15 cellular contexts compared by ENCODE assay signal in genomic region chr1:151049458-151049857, GRCh38. TPM values are rescaled to one million over a fixed set of nuclear protein-coding genes. Genes with fewer than 3 reads are reported as not detected.
DNase-seq lines count a peak whose midpoint lies in the region; ATAC-seq and TF ChIP-seq lines count a peak whose summit lies in the region.
"Had no signal": no experiment of that assay in that cellular context is flagged by ENCODE, and none has a peak within 500 bp of the region (broad histone marks: within the 10 kb centered on the region; RNA-seq: fewer than 3 reads in every experiment).

No MANE protein-coding gene starts in this region.

- peaks cover 63% of the 10 kb centered on the region for H3K4me1 ChIP-seq in CD8-positive, alpha-beta memory T cell (ENCODE audit: insufficient read depth, low read length)

- H3K9me3 Mint-ChIP-seq in CD8-positive, alpha-beta memory T cell = peaks cover 0 to 1% (median 0%) of the 10 kb centered on the region in 5 donors
- H3K9me3 Mint-ChIP-seq in activated T-helper 2 cell treated with anti-CD3 and anti-CD28 coated beads, Interferon-gamma antibody, Interleukin-2, Interleukin-4, amounts not matched to agents 10 μg/mL and 5 μg/mL and 100 μg/mL, durations not matched to agents 14 hours and 24 hours and 36 hours = no peaks in the 10 kb centered on the region
- H3K9me3 Mint-ChIP-seq in mesothelial cell of epicardium = no peaks in the 10 kb centered on the region

- H3K36me3 ChIP-seq in CD8-positive, alpha-beta memory T cell (ENCODE audit: insufficient read depth, low read length) = peaks cover 28% of the 10 kb centered on the region

- H3K27ac ChIP-seq in 22Rv1 = peak overlapping the region; percentile 75
- H3K27ac ChIP-seq in CD8-positive, alpha-beta memory T cell (ENCODE audit: low read depth, low read length) = no peak overlapping the region
- H3K27ac ChIP-seq: BLaER1 had no signal

- H3K9me3 ChIP-seq in CD8-positive, alpha-beta memory T cell (ENCODE audit: low read length) = no peaks in the 10 kb centered on the region

- POLR2A ChIA-PET in CD8-positive, alpha-beta memory T cell (lab: Charles Lee) = interaction anchor here (0.6 to 5.6 kb wide), 2 partner anchors 9 to 25 kb away, joined by 3 to 88 read pairs; partner anchors contain the start of genes CDC42SE1 and MLLT11

- H3K27ac Mint-ChIP-seq in CD8-positive, alpha-beta memory T cell = peak overlapping the region; percentile 56 to 98 (median 93)
- H3K27ac Mint-ChIP-seq in activated T-helper 2 cell treated with anti-CD3 and anti-CD28 coated beads, Interferon-gamma antibody, Interleukin-2, Interleukin-4, amounts not matched to agents 10 μg/mL and 5 μg/mL and 100 μg/mL, durations not matched to agents 14 hours and 24 hours and 36 hours = peak overlapping the region; percentile 26
- H3K27ac Mint-ChIP-seq in mesothelial cell of epicardium = peak overlapping the region; percentile 34

- TF ChIP-seq CTCF in 22Rv1 (IDR thresholded peaks at IDR 0.05) (no peak), mesothelial cell of epicardium (IDR thresholded peaks at IDR 0.05; ENCODE audit: unreplicated experiment) (no peak)

- H3K27me3 ChIP-seq in CD8-positive, alpha-beta memory T cell (ENCODE audit: insufficient read depth, low read length, poor library complexity, severe bottlenecking) = no peaks in the 10 kb centered on the region

- H3K36me3 Mint-ChIP-seq in CD8-positive, alpha-beta memory T cell = peaks cover 0 to 39% (median 8%) of the 10 kb centered on the region in 3 donors
- peaks cover 47% of the 10 kb centered on the region for H3K36me3 Mint-ChIP-seq in activated T-helper 2 cell treated with anti-CD3 and anti-CD28 coated beads, Interferon-gamma antibody, Interleukin-2, Interleukin-4, amounts not matched to agents 10 μg/mL and 5 μg/mL and 100 μg/mL, durations not matched to agents 14 hours and 24 hours and 36 hours (ENCODE audit: low read depth)
- H3K36me3 Mint-ChIP-seq in mesothelial cell of epicardium = peaks cover 6% of the 10 kb centered on the region

- CTCF ChIA-PET in CD8-positive, alpha-beta memory T cell (lab: Charles Lee) = interaction anchor here (1.5 to 8.9 kb wide), 3 partner anchors 10 to 24 kb away, joined by 5 to 94 read pairs (median 60); partner anchors contain the start of genes CDC42SE1, GABPB2 and MLLT11

- peaks cover 66 to 84% (median 72%) of the 10 kb centered on the region in 3 donors for H3K4me1 Mint-ChIP-seq in CD8-positive, alpha-beta memory T cell
- peaks cover 15% of the 10 kb centered on the region for H3K4me1 Mint-ChIP-seq in activated T-helper 2 cell treated with anti-CD3 and anti-CD28 coated beads, Interferon-gamma antibody, Interleukin-2, Interleukin-4, amounts not matched to agents 10 μg/mL and 5 μg/mL and 100 μg/mL, durations not matched to agents 14 hours and 24 hours and 36 hours (ENCODE audit: low read depth)
- peaks cover 23% of the 10 kb centered on the region for H3K4me1 Mint-ChIP-seq in mesothelial cell of epicardium

- no peaks in the 10 kb centered on the region for H3K27me3 Mint-ChIP-seq in CD8-positive, alpha-beta memory T cell
- no peaks in the 10 kb centered on the region for H3K27me3 Mint-ChIP-seq in activated T-helper 2 cell treated with anti-CD3 and anti-CD28 coated beads, Interferon-gamma antibody, Interleukin-2, Interleukin-4, amounts not matched to agents 10 μg/mL and 5 μg/mL and 100 μg/mL, durations not matched to agents 14 hours and 24 hours and 36 hours (ENCODE audit: low read depth)
- H3K27me3 Mint-ChIP-seq in mesothelial cell of epicardium (ENCODE audit: low read depth) = no peaks in the 10 kb centered on the region

- no peak overlapping the region for H3K4me3 ChIP-seq in CD8-positive, alpha-beta memory T cell (ENCODE audit: low read length)
- H3K4me3 ChIP-seq: BLaER1 had no signal

- DNase-seq in CD8-positive, alpha-beta memory T cell = no peak
- no peak for DNase-seq in activated T-helper 2 cell treated with anti-CD3 and anti-CD28 coated beads, Interferon-gamma antibody, Interleukin-2, Interleukin-4, amounts not matched to agents 10 μg/mL and 5 μg/mL and 100 μg/mL, durations not matched to agents 14 hours and 24 hours and 36 hours (ENCODE audit: low spot score)
- no peak for DNase-seq in mesothelial cell of epicardium (ENCODE audit: low spot score in 2 of 2, unreplicated experiment in 2 of 2)
- no peak for DNase-seq in left lobe of liver (ENCODE audit: low spot score)
- no peak for DNase-seq in putamen (ENCODE audit: low spot score)
- no peak for DNase-seq in NCI-H2107 (lab: John Stamatoyannopoulos, UW)
- DNase-seq: head of caudate nucleus; NCI-H1694; NCI-H774; SHP77 treated with DMSO at 0.1 percent for 48 hours; stimulated activated naive CD8-positive, alpha-beta T cell treated with anti-CD3 and anti-CD28 coated beads, Interleukin-15, Interleukin-2, amounts not matched to agents 100 U/mL and 50 U/mL, for 24 hours had no signal

- intact Hi-C loops in activated T-helper 2 cell treated with anti-CD3 and anti-CD28 coated beads, Interferon-gamma antibody, Interleukin-2, Interleukin-4, amounts not matched to agents 10 μg/mL and 5 μg/mL and 100 μg/mL, durations not matched to agents 14 hours and 24 hours and 36 hours (cut with micrococcal nuclease) = no loop called here

- ATAC-seq in left lobe of liver (no peak), GM18498 (IDR thresholded peaks at IDR 0.05; ENCODE audit: unreplicated experiment) (no peak)
- ATAC-seq: sciatic nerve; stimulated activated naive CD8-positive, alpha-beta T cell treated with anti-CD3 and anti-CD28 coated beads, Interleukin-15, Interleukin-2, amounts not matched to agents 100 U/mL and 50 U/mL, for 24 hours had no signal

- peak overlapping the region in 6 of 7 donors; percentile 39 to 96 (median 50) for H3K4me3 Mint-ChIP-seq in CD8-positive, alpha-beta memory T cell
- H3K4me3 Mint-ChIP-seq in activated T-helper 2 cell treated with anti-CD3 and anti-CD28 coated beads, Interferon-gamma antibody, Interleukin-2, Interleukin-4, amounts not matched to agents 10 μg/mL and 5 μg/mL and 100 μg/mL, durations not matched to agents 14 hours and 24 hours and 36 hours (ENCODE audit: low read depth) = no peak overlapping the region
- H3K4me3 Mint-ChIP-seq in mesothelial cell of epicardium = peak overlapping the region; percentile 26

RNA-seq across cellular contexts. Expression of gene C1orf56, which starts 1.9 kb away (rescaled TPM):
- total RNA-seq in CD8-positive, alpha-beta memory T cell = 1 to 10 TPM; 1.6 to 2.3 TPM
- polyA plus RNA-seq in CD8-positive, alpha-beta memory T cell = 2.7 TPM
- 2.0 and 2.2 TPM in 2 replicates for total RNA-seq in activated T-helper 2 cell treated with anti-CD3 and anti-CD28 coated beads, Interferon-gamma antibody, Interleukin-2, Interleukin-4, amounts not matched to agents 10 μg/mL and 5 μg/mL and 100 μg/mL, durations not matched to agents 14 hours and 24 hours and 36 hours
- total RNA-seq in mesothelial cell of epicardium = 4.2 to 4.6 TPM (median 4.2 TPM) in 3 replicates
- 4.3 TPM for total RNA-seq in left lobe of liver

RNA-seq across cellular contexts. Expression of gene CDC42SE1, which starts 10.0 kb away (rescaled TPM):
- total RNA-seq in CD8-positive, alpha-beta memory T cell = 100 to 1,000 TPM; 201 to 213 TPM
- 104 TPM for polyA plus RNA-seq in CD8-positive, alpha-beta memory T cell
- 176 TPM in 2 replicates for total RNA-seq in activated T-helper 2 cell treated with anti-CD3 and anti-CD28 coated beads, Interferon-gamma antibody, Interleukin-2, Interleukin-4, amounts not matched to agents 10 μg/mL and 5 μg/mL and 100 μg/mL, durations not matched to agents 14 hours and 24 hours and 36 hours
- total RNA-seq in mesothelial cell of epicardium (93.4 to 97.8 TPM (median 97.0 TPM) in 3 replicates), left lobe of liver (21.0 TPM)

RNA-seq across cellular contexts. Expression of gene MLLT11, which starts 10.7 kb away (rescaled TPM):
- 1 to 10 TPM; 3.3 to 3.9 TPM for total RNA-seq in CD8-positive, alpha-beta memory T cell
- polyA plus RNA-seq in CD8-positive, alpha-beta memory T cell = 4.7 TPM
- 3.7 and 3.8 TPM in 2 replicates for total RNA-seq in activated T-helper 2 cell treated with anti-CD3 and anti-CD28 coated beads, Interferon-gamma antibody, Interleukin-2, Interleukin-4, amounts not matched to agents 10 μg/mL and 5 μg/mL and 100 μg/mL, durations not matched to agents 14 hours and 24 hours and 36 hours
- total RNA-seq in mesothelial cell of epicardium (16.3 to 18.9 TPM (median 16.9 TPM) in 3 replicates), left lobe of liver (0.28 TPM)

RNA-seq across cellular contexts. Expression of gene BNIPL, which starts 13.1 kb away (rescaled TPM):
- 1 to 10 TPM in 1 of 2 experiments, under 1 TPM in 1; 0.75 to 1.3 TPM for total RNA-seq in CD8-positive, alpha-beta memory T cell
- 0.08 TPM for polyA plus RNA-seq in CD8-positive, alpha-beta memory T cell
- 1.5 TPM in 2 replicates for total RNA-seq in activated T-helper 2 cell treated with anti-CD3 and anti-CD28 coated beads, Interferon-gamma antibody, Interleukin-2, Interleukin-4, amounts not matched to agents 10 μg/mL and 5 μg/mL and 100 μg/mL, durations not matched to agents 14 hours and 24 hours and 36 hours
- total RNA-seq in mesothelial cell of epicardium = 4.2 to 5.7 TPM (median 4.6 TPM) in 3 replicates
- total RNA-seq in left lobe of liver = 1.6 TPM

RNA-seq across cellular contexts. Expression of gene GABPB2, which starts 21.1 kb away (rescaled TPM):
- total RNA-seq in CD8-positive, alpha-beta memory T cell = 10 to 100 TPM; 19.2 to 19.4 TPM
- 16.0 TPM for polyA plus RNA-seq in CD8-positive, alpha-beta memory T cell
- total RNA-seq in activated T-helper 2 cell treated with anti-CD3 and anti-CD28 coated beads, Interferon-gamma antibody, Interleukin-2, Interleukin-4, amounts not matched to agents 10 μg/mL and 5 μg/mL and 100 μg/mL, durations not matched to agents 14 hours and 24 hours and 36 hours = 14.4 and 15.9 TPM in 2 replicates
- total RNA-seq in mesothelial cell of epicardium (10.5 to 11.9 TPM (median 11.6 TPM) in 3 replicates), left lobe of liver (6.2 TPM)

Comparison
In these comparisons a context has a peak if more than half of its experiments do, and no peak if none do; other contexts are left out.
1. H3K27ac Mint-ChIP-seq: peak in every context shown above with its lines; median percentile 93 in CD8-positive, alpha-beta memory T cell; 34 in mesothelial cell of epicardium; 26 in activated T-helper 2 cell treated with anti-CD3 and anti-CD28 coated beads, Interferon-gamma antibody, Interleukin-2, Interleukin-4, amounts not matched to agents 10 μg/mL and 5 μg/mL and 100 μg/mL, durations not matched to agents 14 hours and 24 hours and 36 hours.